8 cellular contexts compared by ENCODE assay signal in the genomic region with DNA sequence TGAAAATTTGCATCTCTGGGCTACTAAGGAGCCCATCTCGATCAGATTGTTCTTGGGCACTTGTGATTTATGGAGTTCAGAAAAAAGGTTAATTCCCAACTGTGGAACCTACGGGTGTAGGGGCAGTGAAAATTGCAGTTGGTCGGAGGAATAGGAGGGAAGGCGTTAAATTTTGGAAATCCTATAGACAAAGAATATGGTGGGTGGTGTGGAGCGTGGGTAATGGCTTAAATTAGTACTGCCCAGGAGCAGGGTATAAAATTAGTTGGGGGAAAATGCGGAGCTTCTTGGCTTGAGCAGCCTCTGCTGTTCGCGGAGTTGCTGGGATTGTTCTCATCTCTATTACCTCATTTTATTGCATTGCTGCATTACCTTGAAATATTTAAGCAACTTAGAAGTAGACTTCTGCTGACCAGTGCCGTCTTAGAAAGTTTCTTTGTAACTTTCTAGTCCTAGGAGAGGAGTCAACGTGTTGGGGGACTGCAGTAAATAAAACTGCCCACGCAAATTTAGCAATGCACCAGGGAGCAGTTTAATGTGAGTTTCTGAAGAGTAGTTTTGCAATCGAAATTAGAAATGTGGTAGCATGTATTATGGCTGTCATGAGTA. TPM values are rescaled to one million over a fixed set of nuclear protein-coding genes. Genes with fewer than 3 reads are reported as not detected.
A peak's percentile ranks its signal among the peaks of the same experiment; 100 is the strongest.
DNase-seq lines count a peak whose midpoint lies in the region; ATAC-seq and TF ChIP-seq lines count a peak whose summit lies in the region.

No MANE protein-coding gene starts in this region.

- TF ChIP-seq CTCF in fibroblast of the aortic adventitia (IDR thresholded peaks at IDR 0.05; ENCODE audit: insufficient read depth, low read length) (peak; percentile 12), parathyroid adenoma (IDR thresholded peaks at IDR 0.05) (no peak)

- H2AFZ ChIP-seq in parathyroid adenoma: peak overlapping the region; percentile 71

- no peaks in the 10 kb centered on the region for H3K4me1 ChIP-seq in parathyroid adenoma

- H3K4me1 Mint-ChIP-seq in activated T-cell treated with anti-CD3 and anti-CD28 coated beads, Interleukin-2, amount 50 U/mL, for 72 hours (ENCODE audit: low read depth): peaks cover 59% of the 10 kb centered on the region

- H3K4me3 Mint-ChIP-seq in activated T-cell treated with anti-CD3 and anti-CD28 coated beads, Interleukin-2, amount 50 U/mL, for 72 hours: peak overlapping the region; percentile 97

- H3K4me3 ChIP-seq in fibroblast of the aortic adventitia (ENCODE audit: low read depth, low read length): peak overlapping the region; percentile 73
- H3K4me3 ChIP-seq in parathyroid adenoma (ENCODE audit: low read depth, low read length): peak overlapping the region; percentile 76

- H3K27me3 ChIP-seq in parathyroid adenoma (ENCODE audit: control insufficient read depth, insufficient read depth, low read length): no peaks in the 10 kb centered on the region

- ATAC-seq in HG03354 (IDR thresholded peaks at IDR 0.05; ENCODE audit: poor library complexity, severe bottlenecking, unreplicated experiment): peak; percentile 19
- no peak for ATAC-seq in activated T-cell treated with anti-CD3 and anti-CD28 coated beads, Interleukin-2, amount 50 U/mL, for 72 hours (replicated peaks in 1 of 2)
- no peak for ATAC-seq in HG03280 (IDR thresholded peaks at IDR 0.05; ENCODE audit: unreplicated experiment)
- ATAC-seq in GM19455 (IDR thresholded peaks at IDR 0.05; ENCODE audit: unreplicated experiment): no peak
- ATAC-seq in HG02763 (IDR thresholded peaks at IDR 0.05; ENCODE audit: unreplicated experiment): no peak

- no peaks in the 10 kb centered on the region for H3K36me3 ChIP-seq in parathyroid adenoma (ENCODE audit: control insufficient read depth, insufficient read depth, low read length)

- H3K27ac Mint-ChIP-seq in activated T-cell treated with anti-CD3 and anti-CD28 coated beads, Interleukin-2, amount 50 U/mL, for 72 hours: peak overlapping the region; percentile 98

- no peak overlapping the region for H3K9ac ChIP-seq in parathyroid adenoma

- no peaks in the 10 kb centered on the region for H3K9me3 Mint-ChIP-seq in activated T-cell treated with anti-CD3 and anti-CD28 coated beads, Interleukin-2, amount 50 U/mL, for 72 hours

- H3K27me3 Mint-ChIP-seq in activated T-cell treated with anti-CD3 and anti-CD28 coated beads, Interleukin-2, amount 50 U/mL, for 72 hours (ENCODE audit: low read depth): no peaks in the 10 kb centered on the region

- H3K9me3 ChIP-seq in parathyroid adenoma (ENCODE audit: control insufficient read depth, low read length): no peaks in the 10 kb centered on the region

- peaks cover 43 to 52% of the 10 kb centered on the region in 2 donors for H3K36me3 Mint-ChIP-seq in activated T-cell treated with anti-CD3 and anti-CD28 coated beads, Interleukin-2, amount 50 U/mL, for 72 hours (ENCODE audit: insufficient read depth in 2 of 2)

- peak overlapping the region; percentile 78 for H3K27ac ChIP-seq in parathyroid adenoma

- DNase-seq in COR-L47 (lab: John Stamatoyannopoulos, UW) (peak; percentile 8), fibroblast of the aortic adventitia (ENCODE audit: low read depth) (peak; percentile 68)
- DNase-seq in activated T-cell treated with anti-CD3 and anti-CD28 coated beads, Interleukin-2, amount 50 U/mL, for 72 hours: no peak

- H3K4me2 ChIP-seq in parathyroid adenoma (ENCODE audit: low read length): peak overlapping the region; percentile 81

- H3K79me2 ChIP-seq in parathyroid adenoma: no peaks in the 10 kb centered on the region

RNA-seq across cellular contexts. Expression of gene S1PR1, which starts 0.5 kb away (rescaled TPM):
- total RNA-seq in activated T-cell treated with anti-CD3 and anti-CD28 coated beads, Interleukin-2, amount 50 U/mL, for 72 hours: 100 to 1,000 TPM; 135 to 157 TPM
- 2.8 and 5.5 TPM in 2 replicates for total RNA-seq in fibroblast of the aortic adventitia (ENCODE audit: low replicate concordance)

Comparison
In these comparisons a context has a peak if more than half of its experiments do, and no peak if none do; other contexts are left out.
1. DNase-seq: peak in COR-L47 (single experiment) and fibroblast of the aortic adventitia (single experiment); none in activated T-cell treated with anti-CD3 and anti-CD28 coated beads, Interleukin-2, amount 50 U/mL, for 72 hours (0 of 2).
2. RNA of gene S1PR1, which starts 0.5 kb away (total RNA-seq): 135 to 157 TPM in activated T-cell treated with anti-CD3 and anti-CD28 coated beads, Interleukin-2, amount 50 U/mL, for 72 hours; 2.8 to 5.5 TPM in fibroblast of the aortic adventitia; every median in the first group is over 10 times any median in the second.